8 cellular contexts compared by ENCODE assay signal in genomic region chr4:48141048-48141447, GRCh38. TPM values are rescaled to one million over a fixed set of nuclear protein-coding genes. Genes with fewer than 3 reads are reported as not detected.
DNase-seq lines count a peak whose midpoint lies in the region; ATAC-seq lines count a peak whose summit lies in the region.

No MANE protein-coding gene starts in this region.

- peak; percentile 28 for ATAC-seq in HG02610 (IDR thresholded peaks at IDR 0.05; ENCODE audit: unreplicated experiment)
- ATAC-seq in GM18858 (IDR thresholded peaks at IDR 0.05; ENCODE audit: unreplicated experiment) = no peak
- no peak for ATAC-seq in GM19397 (IDR thresholded peaks at IDR 0.05; ENCODE audit: unreplicated experiment)

- DNase-seq in DMS53 (lab: John Stamatoyannopoulos, UW) = peak; percentile 77
- DNase-seq in NCI-H748 treated with DMSO at 0.1 percent for 48 hours (lab: John Stamatoyannopoulos, UW) = peak; percentile 32
- peak; percentile 13 for DNase-seq in cerebellum (ENCODE audit: low spot score)
- DNase-seq in medulla oblongata (ENCODE audit: extremely low spot score) = peak; percentile 30
- DNase-seq in activated CD4-positive, alpha-beta T cell treated with anti-CD3 and anti-CD28 coated beads for 48 hours = no peak

RNA-seq across cellular contexts. Expression of gene TXK, which starts 7.0 kb away (rescaled TPM):
- total RNA-seq in cerebellum = 0.27 TPM
